8 cellular contexts compared by ENCODE assay signal in the genomic region with DNA sequence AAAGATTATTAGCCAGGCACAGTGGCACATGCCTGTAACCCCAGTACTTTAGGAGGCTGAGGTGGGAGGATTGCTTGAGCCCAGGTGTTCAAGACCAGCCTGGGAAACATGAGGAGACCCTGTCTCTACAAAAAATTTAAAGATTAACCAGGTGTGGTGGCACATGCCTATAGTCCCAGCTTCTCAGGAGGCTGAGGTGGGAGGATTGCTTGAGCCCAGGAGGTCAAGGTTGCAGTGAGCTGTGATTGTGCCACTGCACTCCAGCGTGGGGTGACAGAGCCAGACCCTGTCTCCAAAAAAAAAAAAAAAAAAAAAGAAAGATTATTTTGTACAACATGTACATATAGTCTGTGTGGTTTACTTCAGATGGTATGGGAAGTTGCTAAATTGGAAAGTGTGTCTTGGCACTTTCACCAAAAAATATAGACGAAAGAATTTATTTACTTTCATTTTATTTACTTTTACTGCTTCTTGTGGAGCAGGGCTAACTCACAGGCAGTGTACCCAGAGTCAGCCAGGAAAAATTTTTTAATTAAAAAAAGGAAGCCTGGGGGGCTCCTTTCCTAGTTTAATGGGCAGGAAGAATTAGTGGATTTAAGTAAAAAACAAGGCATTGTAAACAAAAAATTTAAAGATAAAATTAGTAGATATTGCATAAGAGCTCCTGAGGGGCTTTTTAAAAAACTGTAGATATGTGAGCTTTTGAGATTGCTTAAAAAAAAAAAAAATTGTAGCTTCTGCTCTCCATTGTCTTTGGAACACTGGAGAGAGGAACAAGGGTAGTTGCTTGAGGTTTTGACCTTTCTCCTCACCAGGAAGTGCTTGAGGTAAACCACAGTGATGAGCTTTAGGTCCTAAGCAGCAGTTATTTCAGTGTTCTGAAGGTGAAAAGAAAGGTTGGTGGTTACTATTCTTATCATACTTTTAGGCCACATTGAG. TPM values are rescaled to one million over a fixed set of nuclear protein-coding genes. Genes with fewer than 3 reads are reported as not detected.
DNase-seq lines count a peak whose midpoint lies in the region; ATAC-seq, FAIRE-seq and TF ChIP-seq lines count a peak whose summit lies in the region.
"Had no signal": no experiment of that assay in that cellular context is flagged by ENCODE, and none has a peak within 500 bp of the region (broad histone marks: within the 10 kb centered on the region; RNA-seq: fewer than 3 reads in every experiment).

No MANE protein-coding gene starts in this region.

- peak overlapping the region; percentile 80 for H3K27ac Mint-ChIP-seq in natural killer cell

- ATAC-seq in GM18909 (IDR thresholded peaks at IDR 0.05; ENCODE audit: poor library complexity, unreplicated experiment) (peak; percentile 85), HG02763 (IDR thresholded peaks at IDR 0.05; ENCODE audit: unreplicated experiment) (peak; percentile 84), natural killer cell (peak; percentile 67 to 79 (median 76))

- no peak overlapping the region for H3K27ac ChIP-seq in A673 (ENCODE audit: low read depth, low read length, poor library complexity, severe bottlenecking)

- BruUV-seq in A673 (replicated peaks; lab: Mats Ljungman, UMichigan): no TSS peak

- no peaks in the 10 kb centered on the region for H3K9me3 ChIP-seq in A673 (ENCODE audit: low read depth, low read length, poor library complexity, severe bottlenecking)

- CTCF ChIA-PET in A673 (lab: Charles Lee): interaction anchor here (0.7 kb wide), 1 partner anchor 22 kb away, joined by 3 read pairs; no protein-coding TSS in a partner anchor

- H3K36me3 ChIP-seq in A673 (ENCODE audit: insufficient read depth, low read length, poor library complexity, severe bottlenecking): no peaks in the 10 kb centered on the region

- H3K27me3 Mint-ChIP-seq in natural killer cell (ENCODE audit: low read depth in 2 of 2): no peaks in the 10 kb centered on the region

- H3K4me3 Mint-ChIP-seq in natural killer cell: peak overlapping the region; percentile 83

- H3K27me3 ChIP-seq in A673 (replicated peaks; ENCODE audit: insufficient read depth, low read depth, low read length, poor library complexity): no peaks in the 10 kb centered on the region

- H3K4me3 ChIP-seq in A673 (ENCODE audit: low read depth, low read length, poor library complexity, severe bottlenecking): no peak overlapping the region
- H3K4me3 ChIP-seq: lung had no signal

- no peaks in the 10 kb centered on the region for H3K36me3 Mint-ChIP-seq in natural killer cell

- POLR2A ChIA-PET in A673 (lab: Charles Lee; ENCODE audit: low non-redundant PET): interaction anchor here (0.6 kb wide), 1 partner anchor 201 kb away, joined by 3 read pairs; no protein-coding TSS in a partner anchor

- no peak for TF ChIP-seq CTCF in natural killer cell (IDR thresholded peaks at IDR 0.05)
- TF ChIP-seq CTCF in A673 (conservative IDR thresholded peaks at IDR 0.05; ENCODE audit: low read depth, low read length): no peak

- H3K9me3 Mint-ChIP-seq in natural killer cell: no peaks in the 10 kb centered on the region

- peaks cover 28 to 36% of the 10 kb centered on the region in 2 donors for H3K4me1 Mint-ChIP-seq in natural killer cell

- H3K4me1 ChIP-seq in A673 (ENCODE audit: insufficient read depth, low read length, poor library complexity, severe bottlenecking): no peaks in the 10 kb centered on the region

- intact Hi-C loops in natural killer cell (cut with micrococcal nuclease) (no loop called here), A673 (cut with micrococcal nuclease; ENCODE audit: unreplicated experiment) (no loop called here)

- DNase-seq in RCC 7860 (ENCODE audit: low spot score) (no peak), natural killer cell (no peak), A673 (ENCODE audit: low spot score) (no peak), NCI-H2081 (lab: John Stamatoyannopoulos, UW) (no peak), NCI-H2227 (lab: John Stamatoyannopoulos, UW; ENCODE audit: unreplicated experiment) (no peak)

- FAIRE-seq in RCC 7860 (lab: Jason Lieb, UNC): peak; percentile 73

RNA-seq across cellular contexts. Expression of a gene that starts 44.6 kb away (rescaled TPM):
- 100 to 1,000 TPM; 110 to 124 (median 117) TPM for total RNA-seq in natural killer cell
- total RNA-seq in A673 (2021): 307 and 328 TPM in 2 replicates

RNA-seq across cellular contexts. Expression of a gene that starts 54.5 kb away (rescaled TPM):
- total RNA-seq in natural killer cell (10 to 100 TPM; 26.6 to 30.9 (median 29.6) TPM), A673 (2021) (17.1 and 18.1 TPM in 2 replicates)
